9 cellular contexts compared by ENCODE assay signal in the genomic region with DNA sequence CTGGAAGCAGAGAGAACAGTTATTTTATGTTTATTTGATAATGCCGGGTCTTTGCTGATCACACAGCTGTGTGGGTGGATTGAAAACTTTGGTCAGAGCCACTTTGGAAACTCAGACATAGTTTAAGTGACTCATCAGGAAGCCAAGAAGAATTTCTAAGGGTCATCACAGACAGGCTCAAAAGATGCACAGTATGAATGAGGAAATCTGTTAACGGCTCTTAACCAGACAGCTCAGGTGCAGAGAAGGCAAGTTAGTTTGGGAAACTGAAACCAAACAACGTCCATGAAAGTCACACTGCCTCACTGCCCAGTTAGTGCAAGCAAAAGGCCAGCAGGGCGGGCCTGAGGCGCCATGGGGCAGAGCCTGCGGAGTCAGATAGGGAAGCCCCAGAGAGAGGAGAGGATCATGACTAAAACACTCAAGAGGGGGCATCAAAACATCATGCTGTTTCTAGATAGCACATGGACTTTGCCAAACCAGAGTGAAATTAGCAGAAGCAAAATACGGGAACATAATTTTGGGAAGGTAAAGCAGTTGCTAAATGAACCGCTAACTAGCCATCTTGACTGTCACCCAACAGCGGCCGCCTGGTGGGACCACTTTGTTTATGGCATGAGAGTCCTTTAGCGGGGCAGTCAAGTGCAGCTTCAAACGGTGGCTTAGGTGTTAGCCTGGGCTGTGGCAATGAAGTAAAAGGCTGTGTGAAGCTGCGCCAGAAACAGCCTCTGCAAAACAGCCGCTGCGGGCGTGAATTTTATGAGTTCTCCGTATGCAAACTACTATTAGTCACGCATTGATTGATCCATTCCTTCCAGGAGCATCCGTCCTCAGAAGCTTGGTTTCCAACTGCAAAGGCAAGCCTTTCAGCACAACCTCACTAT.
A peak's percentile ranks its signal among the peaks of the same experiment; 100 is the strongest.
DNase-seq lines count a peak whose midpoint lies in the region; ATAC-seq and TF ChIP-seq lines count a peak whose summit lies in the region.
"Had no signal": no experiment of that assay in that cellular context is flagged by ENCODE, and none has a peak within 500 bp of the region (broad histone marks: within the 10 kb centered on the region; RNA-seq: fewer than 3 reads in every experiment).

No MANE protein-coding gene starts in this region.

- H3K27ac ChIP-seq in endodermal cell (ENCODE audit: low read depth, low read length), result no peak overlapping the region

- H3K36me3 Mint-ChIP-seq in endodermal cell (ENCODE audit: low read depth), result peaks cover 24% of the 10 kb centered on the region

- H3K4me1 Mint-ChIP-seq in endodermal cell, result peaks cover 48% of the 10 kb centered on the region

- H3K27ac Mint-ChIP-seq in endodermal cell, result peak overlapping the region; percentile 33
- H3K27ac Mint-ChIP-seq: activated naive CD4-positive, alpha-beta T cell treated with anti-CD3 and anti-CD28 coated beads for 36 hours had no signal

- H3K4me2 ChIP-seq in skeletal muscle satellite cell (ENCODE audit: low read length), result peak overlapping the region; percentile 85

- H3K4me1 ChIP-seq in endodermal cell (ENCODE audit: control insufficient read depth, insufficient read depth, low read length) (peaks cover 10% of the 10 kb centered on the region), skeletal muscle satellite cell (ENCODE audit: control insufficient read depth, insufficient read depth, low read length) (peaks cover 61% of the 10 kb centered on the region)

- WGBS in endodermal cell (ENCODE audit: insufficient coverage in 1 of 2, insufficient read length in 1 of 2), 2 experiments, result 86 to 91% methylated on average over 19 of the region's 19 CpGs

- no peaks in the 10 kb centered on the region for H3K27me3 ChIP-seq in endodermal cell (ENCODE audit: control insufficient read depth, insufficient read depth, low read length, poor library complexity, severe bottlenecking)
- no peaks in the 10 kb centered on the region for H3K27me3 ChIP-seq in skeletal muscle satellite cell (ENCODE audit: control insufficient read depth, insufficient read depth, low read length)

- no peak for TF ChIP-seq CTCF in endodermal cell (conservative IDR thresholded peaks at IDR 0.05)

- no peaks in the 10 kb centered on the region for H3K9me3 Mint-ChIP-seq in endodermal cell
- H3K9me3 Mint-ChIP-seq: activated naive CD4-positive, alpha-beta T cell treated with anti-CD3 and anti-CD28 coated beads for 36 hours had no signal

- H3K36me3 ChIP-seq in endodermal cell (ENCODE audit: control insufficient read depth, insufficient read depth, low read length) (peaks cover 13% of the 10 kb centered on the region), skeletal muscle satellite cell (ENCODE audit: insufficient read depth, low read length) (peaks cover 4% of the 10 kb centered on the region)

- H3K9me3 ChIP-seq in endodermal cell (ENCODE audit: control insufficient read depth, low read length) (no peaks in the 10 kb centered on the region), skeletal muscle satellite cell (replicated peaks; ENCODE audit: low read length) (no peaks in the 10 kb centered on the region)

- no peak for ATAC-seq in GM18867 (IDR thresholded peaks at IDR 0.05; ENCODE audit: unreplicated experiment)
- no peak for ATAC-seq in HG03442 (IDR thresholded peaks at IDR 0.05; ENCODE audit: unreplicated experiment)

- H3K4me3 ChIP-seq in endodermal cell (ENCODE audit: low read length) (no peak overlapping the region), skeletal muscle satellite cell (ENCODE audit: low read length) (peak overlapping the region; percentile 59)

- no peaks in the 10 kb centered on the region for H3K27me3 Mint-ChIP-seq in endodermal cell (ENCODE audit: insufficient read depth)

- DNase-seq in DMS153 (lab: John Stamatoyannopoulos, UW), result peak; percentile 3
- no peak for DNase-seq in DMS153 treated with DMSO at 0.1 percent for 48 hours (lab: John Stamatoyannopoulos, UW; ENCODE audit: unreplicated experiment)
- peak; percentile 56 for DNase-seq in OCI-M1 (lab: John Stamatoyannopoulos, UW)
- DNase-seq in endodermal cell, result peak; percentile 59
- DNase-seq in C1 segment of cervical spinal cord (lab: John Stamatoyannopoulos, UW), result no peak
- DNase-seq: activated naive CD4-positive, alpha-beta T cell treated with anti-CD3 and anti-CD28 coated beads for 36 hours had no signal

- H3K9ac ChIP-seq in endodermal cell (ENCODE audit: extremely low read depth, low read length, poor library complexity, severe bottlenecking) (no peak overlapping the region), skeletal muscle satellite cell (ENCODE audit: low read depth, low read length) (peak overlapping the region; percentile 40)

- no peak overlapping the region for H3K4me3 Mint-ChIP-seq in endodermal cell
- H3K4me3 Mint-ChIP-seq: activated naive CD4-positive, alpha-beta T cell treated with anti-CD3 and anti-CD28 coated beads for 36 hours had no signal

Comparison
In these comparisons a context has a peak if more than half of its experiments do, and no peak if none do; other contexts are left out.
1. DNase-seq: peak in DMS153 (single experiment), OCI-M1 (single experiment) and endodermal cell (single experiment); none in DMS153 treated with DMSO at 0.1 percent for 48 hours (single experiment) and C1 segment of cervical spinal cord (0 of 14).